In the genomic region with DNA sequence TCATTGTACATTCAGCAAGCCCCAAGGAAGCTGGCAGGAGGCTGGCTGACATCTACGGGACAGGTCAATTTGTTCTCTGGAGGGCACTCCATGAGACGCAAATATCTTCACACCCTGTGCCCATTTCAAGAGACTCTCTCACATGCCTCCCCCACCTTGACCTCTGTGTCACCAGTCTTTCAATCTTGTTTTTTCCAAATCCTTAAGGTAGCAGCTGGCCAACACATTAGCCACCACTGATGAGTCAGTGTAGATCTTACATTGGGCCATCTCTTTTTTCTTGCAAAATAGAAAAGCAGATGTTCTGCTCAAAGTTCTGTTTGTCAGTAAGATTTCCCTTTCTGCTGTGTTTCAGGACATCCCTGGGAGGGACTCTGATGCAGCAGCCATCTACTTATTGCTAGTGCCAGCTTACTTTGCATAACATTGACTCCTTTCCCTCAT, we compare ENCODE assay signal across 14 cellular contexts. TPM values are rescaled to one million over a fixed set of nuclear protein-coding genes. Genes with fewer than 3 reads are reported as not detected.
A peak's percentile ranks its signal among the peaks of the same experiment; 100 is the strongest.
DNase-seq lines count a peak whose midpoint lies in the region; ATAC-seq, FAIRE-seq and TF ChIP-seq lines count a peak whose summit lies in the region.
"Had no signal": no experiment of that assay in that cellular context is flagged by ENCODE, and none has a peak within 500 bp of the region (broad histone marks: within the 10 kb centered on the region; RNA-seq: fewer than 3 reads in every experiment).

No MANE protein-coding gene starts in this region.

- TF ChIP-seq CTCF in natural killer cell (IDR thresholded peaks at IDR 0.05): no peak
- no peak for TF ChIP-seq CTCF in gastroesophageal sphincter (IDR thresholded peaks at IDR 0.05)
- TF ChIP-seq CTCF in uterus (IDR thresholded peaks at IDR 0.05): no peak

- no peak for TF ChIP-seq POLR2A in gastroesophageal sphincter (IDR thresholded peaks at IDR 0.05)
- TF ChIP-seq POLR2A in uterus (IDR thresholded peaks at IDR 0.05): no peak

- H3K4me3 Mint-ChIP-seq in natural killer cell treated with Interleukin-12 subunit alpha and Interleukin-12 subunit beta and Interleukin-15 and Interleukin-18, amount 100 ng/mL, for 72 hours: peak overlapping the region; percentile 88
- no peak overlapping the region for H3K4me3 Mint-ChIP-seq in natural killer cell

- H3K9me3 Mint-ChIP-seq in natural killer cell treated with Interleukin-12 subunit alpha and Interleukin-12 subunit beta and Interleukin-15 and Interleukin-18, amount 100 ng/mL, for 72 hours: peaks cover 4% of the 10 kb centered on the region
- H3K9me3 Mint-ChIP-seq in natural killer cell: no peaks in the 10 kb centered on the region

- intact Hi-C loops in natural killer cell (cut with micrococcal nuclease): no loop called here
- intact Hi-C loops in uterus (cut with DNase I; ENCODE audit: low total_unique reads): no loop called here

- no peak for DNase-seq in natural killer cell treated with Interleukin-12 subunit alpha and Interleukin-12 subunit beta and Interleukin-15 and Interleukin-18, amount 100 ng/mL, for 72 hours (ENCODE audit: low spot score)
- DNase-seq in natural killer cell (no peak), RCC 7860 (ENCODE audit: low spot score) (peak; percentile 48), uterus (no peak), NCI-H2171 (lab: John Stamatoyannopoulos, UW) (no peak), GOT3 (lab: John Stamatoyannopoulos, UW) (no peak)
- DNase-seq: activated T-cell treated with anti-CD3 and anti-CD28 coated beads, Interleukin-2, amount 50 U/mL, for 24 hours; NCI-H1048; NCI-H446 treated with DMSO at 0.1 percent for 48 hours; RPMI8226 had no signal

- H3K36me3 Mint-ChIP-seq in natural killer cell treated with Interleukin-12 subunit alpha and Interleukin-12 subunit beta and Interleukin-15 and Interleukin-18, amount 100 ng/mL, for 72 hours: peaks cover 44% of the 10 kb centered on the region
- H3K36me3 Mint-ChIP-seq in natural killer cell: peaks cover 8% of the 10 kb centered on the region

- H3K27ac Mint-ChIP-seq in natural killer cell treated with Interleukin-12 subunit alpha and Interleukin-12 subunit beta and Interleukin-15 and Interleukin-18, amount 100 ng/mL, for 72 hours: peak overlapping the region in 1 of 2 donors; percentile 40
- no peak overlapping the region for H3K27ac Mint-ChIP-seq in natural killer cell

- TF ChIP-seq EP300 in gastroesophageal sphincter (IDR thresholded peaks at IDR 0.05): no peak

- 85 to 100% methylated on average over 2 of the region's 2 CpGs for WGBS in gastroesophageal sphincter (ENCODE audit: low coverage in 1 of 2), 2 donors

- H3K4me3 ChIP-seq in gastroesophageal sphincter (no peak overlapping the region), uterus (no peak overlapping the region)

- H3K4me1 ChIP-seq in gastroesophageal sphincter: peaks cover 0 to 28% (median 0%) of the 10 kb centered on the region in 3 donors
- no peaks in the 10 kb centered on the region for H3K4me1 ChIP-seq in uterus

- H3K27me3 Mint-ChIP-seq in natural killer cell treated with Interleukin-12 subunit alpha and Interleukin-12 subunit beta and Interleukin-15 and Interleukin-18, amount 100 ng/mL, for 72 hours: peaks cover 6 to 9% of the 10 kb centered on the region in 2 donors
- H3K27me3 Mint-ChIP-seq in natural killer cell (ENCODE audit: low read depth in 2 of 2): peaks cover 24 to 41% of the 10 kb centered on the region in 2 donors
- H3K27me3 Mint-ChIP-seq: activated T-cell treated with anti-CD3 and anti-CD28 coated beads, Interleukin-2, amount 50 U/mL, for 24 hours had no signal

- H3K9me3 ChIP-seq in gastroesophageal sphincter: peaks cover 0 to 26% (median 0%) of the 10 kb centered on the region in 3 donors
- H3K9me3 ChIP-seq in uterus: no peaks in the 10 kb centered on the region

- H3K36me3 ChIP-seq in gastroesophageal sphincter: no peaks in the 10 kb centered on the region
- H3K36me3 ChIP-seq in uterus: no peaks in the 10 kb centered on the region
- H3K36me3 ChIP-seq: WERI-Rb-1 had no signal

- H3K27ac ChIP-seq in gastroesophageal sphincter: no peak overlapping the region
- no peak overlapping the region for H3K27ac ChIP-seq in uterus
- H3K27ac ChIP-seq: HL-60, WERI-Rb-1 had no signal

- H3K27me3 ChIP-seq in gastroesophageal sphincter (peaks cover 19% of the 10 kb centered on the region), uterus (no peaks in the 10 kb centered on the region)

- FAIRE-seq in RCC 7860 (lab: Jason Lieb, UNC): peak; percentile 62

- peak in 1 of 2 donors; percentile 38 for ATAC-seq in natural killer cell treated with Interleukin-12 subunit alpha and Interleukin-12 subunit beta and Interleukin-15 and Interleukin-18, amount 100 ng/mL, for 72 hours
- ATAC-seq in natural killer cell (no peak), gastroesophageal sphincter (peak; percentile 67), HG02610 (IDR thresholded peaks at IDR 0.05; ENCODE audit: unreplicated experiment) (no peak)

- H3K4me1 Mint-ChIP-seq in natural killer cell treated with Interleukin-12 subunit alpha and Interleukin-12 subunit beta and Interleukin-15 and Interleukin-18, amount 100 ng/mL, for 72 hours (ENCODE audit: low read depth in 2 of 2): peaks cover 32 to 39% of the 10 kb centered on the region in 2 donors
- peaks cover 0 to 14% of the 10 kb centered on the region in 2 donors for H3K4me1 Mint-ChIP-seq in natural killer cell

RNA-seq across cellular contexts. Expression of a gene that starts 1.7 kb away (rescaled TPM):
- 100 to 1,000 TPM in 1 of 2 donors, 10 to 100 TPM in 1; 89.4 to 102 TPM for total RNA-seq in natural killer cell treated with Interleukin-12 subunit alpha and Interleukin-12 subunit beta and Interleukin-15 and Interleukin-18, amount 100 ng/mL, for 72 hours
- 1 to 10 TPM; 1.8 to 2.3 (median 1.8) TPM for total RNA-seq in natural killer cell
- 1 to 10 TPM; 1.6 to 6.7 (median 3.2) TPM for total RNA-seq in gastroesophageal sphincter
- total RNA-seq in uterus: 10 to 100 TPM in 1 of 4 donors, 1 to 10 TPM in 3; 1.8 to 36.3 (median 5.0) TPM
